Comparison of ENCODE assay signal across 26 cellular contexts in the genomic region with DNA sequence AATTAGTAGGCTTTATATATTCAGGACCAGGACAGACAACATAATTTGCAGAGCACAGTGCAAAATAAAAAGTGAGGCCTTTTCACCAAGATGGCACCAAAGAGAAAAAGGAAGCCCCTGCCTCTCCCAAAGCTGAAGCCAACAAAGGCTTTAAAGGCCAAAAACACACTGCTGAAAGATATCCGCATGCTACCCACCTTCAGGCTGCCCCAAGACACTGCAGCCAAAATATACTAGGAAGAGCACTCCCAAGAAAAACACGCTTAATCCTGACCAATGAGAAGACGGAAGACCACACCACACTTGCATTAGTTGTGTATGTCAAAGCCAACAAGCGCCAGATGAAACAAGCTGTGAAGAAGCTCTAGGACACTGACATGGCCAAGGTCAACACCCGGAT. TPM values are rescaled to one million over a fixed set of nuclear protein-coding genes. Genes with fewer than 3 reads are reported as not detected.
DNase-seq lines count a peak whose midpoint lies in the region; ATAC-seq and TF ChIP-seq lines count a peak whose summit lies in the region.
"Had no signal": no experiment of that assay in that cellular context is flagged by ENCODE, and none has a peak within 500 bp of the region (broad histone marks: within the 10 kb centered on the region; RNA-seq: fewer than 3 reads in every experiment).

No MANE protein-coding gene starts in this region.

- intact Hi-C loops in CD8-positive, alpha-beta T cell (cut with DNase I, micrococcal nuclease): no loop called here

- H3K27ac Mint-ChIP-seq in CD8-positive, alpha-beta T cell: peak overlapping the region; percentile 53
- H3K27ac Mint-ChIP-seq in WTC11: peak overlapping the region; percentile 35; the same call in 1 of the 2 replicates
- H3K27ac Mint-ChIP-seq: HFFc6 had no signal

- POLR2A ChIA-PET in CD8-positive, alpha-beta T cell (lab: Charles Lee): interaction anchor here (1.7 kb wide), 1 partner anchor 11 kb away, joined by 4 read pairs; no protein-coding TSS in a partner anchor
- POLR2A ChIA-PET in WTC11 (lab: Charles Lee): no interaction called here

- TF ChIP-seq CTCF in CD8-positive, alpha-beta T cell (IDR thresholded peaks at IDR 0.05): no peak
- TF ChIP-seq CTCF in WTC11 (IDR thresholded peaks at IDR 0.05): no peak

- peaks cover 38% of the 10 kb centered on the region for H3K36me3 Mint-ChIP-seq in CD8-positive, alpha-beta T cell
- peaks cover 19% of the 10 kb centered on the region for H3K36me3 Mint-ChIP-seq in WTC11

- H3K4me1 Mint-ChIP-seq in CD8-positive, alpha-beta T cell (ENCODE audit: low read depth): peaks cover 25% of the 10 kb centered on the region
- peaks cover 8% of the 10 kb centered on the region; the same call in 1 of the 2 replicates for H3K4me1 Mint-ChIP-seq in WTC11

- no peak overlapping the region for H3K4me3 ChIP-seq in CD8-positive, alpha-beta T cell (ENCODE audit: low read depth, low read length)
- H3K4me3 ChIP-seq: HAP-1, Peyer's patch had no signal

- DNase-seq in CD8-positive, alpha-beta T cell: no peak
- DNase-seq in ELF-1 (ENCODE audit: low read depth, low spot score) (peak; percentile 19), WTC11 (ENCODE audit: low spot score) (no peak), iPS DF 19.7 (ENCODE audit: low read depth, low spot score) (peak; percentile 15), UCSD-AML1 (lab: John Stamatoyannopoulos, UW; ENCODE audit: unreplicated experiment) (no peak), CD1c-positive myeloid dendritic cell (ENCODE audit: extremely low spot score) (no peak), NOMO-1 (lab: John Stamatoyannopoulos, UW; ENCODE audit: unreplicated experiment in 2 of 2) (no peak)
- DNase-seq: C1 segment of cervical spinal cord; CD8-positive, alpha-beta memory T cell; DMS 273 treated with DMSO at 0.1 percent for 48 hours; DMS79; EL; HFFc6; KG1; NCI-H1048; NCI-H1417; NCI-H1694; NCI-H2029 treated with DMSO at 0.1 percent for 48 hours; NCI-H2227 treated with DMSO at 0.1 percent for 48 hours; NCI-H526 treated with DMSO at 0.1 percent for 48 hours; OCI-M1; Peyer's patch; SHP77 treated with DMSO at 0.1 percent for 48 hours; SK-N-SH had no signal

- H3K27me3 ChIP-seq in CD8-positive, alpha-beta T cell (ENCODE audit: insufficient read depth, low read length): no peaks in the 10 kb centered on the region
- H3K27me3 ChIP-seq: Peyer's patch had no signal

- H3K9me3 Mint-ChIP-seq in CD8-positive, alpha-beta T cell: no peaks in the 10 kb centered on the region
- no peaks in the 10 kb centered on the region for H3K9me3 Mint-ChIP-seq in WTC11
- H3K9me3 Mint-ChIP-seq: CD8-positive, alpha-beta memory T cell; HFFc6 had no signal

- CTCF ChIA-PET in CD8-positive, alpha-beta T cell (lab: Charles Lee): interaction anchor here (0.9 kb wide), 1 partner anchor 119 kb away, joined by 3 read pairs; no protein-coding TSS in a partner anchor
- CTCF ChIA-PET in WTC11 (lab: Charles Lee): interaction anchor here (3.8 kb wide), 1 partner anchor 119 kb away, joined by 20 read pairs; no protein-coding TSS in a partner anchor

- H3K27ac ChIP-seq in CD8-positive, alpha-beta T cell (ENCODE audit: low read depth, low read length): no peak overlapping the region
- H3K27ac ChIP-seq: Peyer's patch had no signal

- no peaks in the 10 kb centered on the region for H3K4me1 ChIP-seq in CD8-positive, alpha-beta T cell (ENCODE audit: insufficient read depth, low read length)
- H3K4me1 ChIP-seq: Peyer's patch had no signal

- no peaks in the 10 kb centered on the region for H3K9me3 ChIP-seq in CD8-positive, alpha-beta T cell (ENCODE audit: low read length)
- H3K9me3 ChIP-seq: HAP-1, Peyer's patch, SK-N-SH had no signal

- H3K36me3 ChIP-seq in CD8-positive, alpha-beta T cell (ENCODE audit: insufficient read depth, low read length): peaks cover 4% of the 10 kb centered on the region
- H3K36me3 ChIP-seq: HAP-1 had no signal

- H3K4me3 Mint-ChIP-seq in CD8-positive, alpha-beta T cell: no peak overlapping the region
- no peak overlapping the region for H3K4me3 Mint-ChIP-seq in WTC11
- H3K4me3 Mint-ChIP-seq: CD8-positive, alpha-beta memory T cell; HFFc6 had no signal

- no peaks in the 10 kb centered on the region for H3K27me3 Mint-ChIP-seq in CD8-positive, alpha-beta T cell (ENCODE audit: low read depth)
- no peaks in the 10 kb centered on the region for H3K27me3 Mint-ChIP-seq in WTC11 (ENCODE audit: low read depth)
- H3K27me3 Mint-ChIP-seq: CD8-positive, alpha-beta memory T cell had no signal

- no peak for ATAC-seq in CD8-positive, alpha-beta T cell
- peak; percentile 79 for ATAC-seq in WTC11
- no peak for ATAC-seq in HG03159 (IDR thresholded peaks at IDR 0.05; ENCODE audit: unreplicated experiment)

TF ChIP-seq in WTC11, 78 proteins besides CTCF, POLR2A, EP300 and RAD21 (continues in another document):
- TF ChIP-seq ZNF219 (CRISPR knock-in tag; IDR thresholded peaks at IDR 0.05; ENCODE audit: borderline replicate concordance) (no peak), ZNF232 (CRISPR knock-in tag; IDR thresholded peaks at IDR 0.05) (no peak), MYBL2 (CRISPR knock-in tag; IDR thresholded peaks at IDR 0.05) (no peak), GABPB1 (CRISPR knock-in tag; IDR thresholded peaks at IDR 0.05) (no peak), TP53 (CRISPR knock-in tag; IDR thresholded peaks at IDR 0.05) (no peak)
- TF ChIP-seq, protein P1, sequence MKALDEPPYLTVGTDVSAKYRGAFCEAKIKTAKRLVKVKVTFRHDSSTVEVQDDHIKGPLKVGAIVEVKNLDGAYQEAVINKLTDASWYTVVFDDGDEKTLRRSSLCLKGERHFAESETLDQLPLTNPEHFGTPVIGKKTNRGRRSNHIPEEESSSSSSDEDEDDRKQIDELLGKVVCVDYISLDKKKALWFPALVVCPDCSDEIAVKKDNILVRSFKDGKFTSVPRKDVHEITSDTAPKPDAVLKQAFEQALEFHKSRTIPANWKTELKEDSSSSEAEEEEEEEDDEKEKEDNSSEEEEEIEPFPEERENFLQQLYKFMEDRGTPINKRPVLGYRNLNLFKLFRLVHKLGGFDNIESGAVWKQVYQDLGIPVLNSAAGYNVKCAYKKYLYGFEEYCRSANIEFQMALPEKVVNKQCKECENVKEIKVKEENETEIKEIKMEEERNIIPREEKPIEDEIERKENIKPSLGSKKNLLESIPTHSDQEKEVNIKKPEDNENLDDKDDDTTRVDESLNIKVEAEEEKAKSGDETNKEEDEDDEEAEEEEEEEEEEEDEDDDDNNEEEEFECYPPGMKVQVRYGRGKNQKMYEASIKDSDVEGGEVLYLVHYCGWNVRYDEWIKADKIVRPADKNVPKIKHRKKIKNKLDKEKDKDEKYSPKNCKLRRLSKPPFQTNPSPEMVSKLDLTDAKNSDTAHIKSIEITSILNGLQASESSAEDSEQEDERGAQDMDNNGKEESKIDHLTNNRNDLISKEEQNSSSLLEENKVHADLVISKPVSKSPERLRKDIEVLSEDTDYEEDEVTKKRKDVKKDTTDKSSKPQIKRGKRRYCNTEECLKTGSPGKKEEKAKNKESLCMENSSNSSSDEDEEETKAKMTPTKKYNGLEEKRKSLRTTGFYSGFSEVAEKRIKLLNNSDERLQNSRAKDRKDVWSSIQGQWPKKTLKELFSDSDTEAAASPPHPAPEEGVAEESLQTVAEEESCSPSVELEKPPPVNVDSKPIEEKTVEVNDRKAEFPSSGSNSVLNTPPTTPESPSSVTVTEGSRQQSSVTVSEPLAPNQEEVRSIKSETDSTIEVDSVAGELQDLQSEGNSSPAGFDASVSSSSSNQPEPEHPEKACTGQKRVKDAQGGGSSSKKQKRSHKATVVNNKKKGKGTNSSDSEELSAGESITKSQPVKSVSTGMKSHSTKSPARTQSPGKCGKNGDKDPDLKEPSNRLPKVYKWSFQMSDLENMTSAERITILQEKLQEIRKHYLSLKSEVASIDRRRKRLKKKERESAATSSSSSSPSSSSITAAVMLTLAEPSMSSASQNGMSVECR (CRISPR knock-in tag; IDR thresholded peaks at IDR 0.05; ENCODE audit: borderline replicate concordance): no peak
- TF ChIP-seq, protein P2, sequence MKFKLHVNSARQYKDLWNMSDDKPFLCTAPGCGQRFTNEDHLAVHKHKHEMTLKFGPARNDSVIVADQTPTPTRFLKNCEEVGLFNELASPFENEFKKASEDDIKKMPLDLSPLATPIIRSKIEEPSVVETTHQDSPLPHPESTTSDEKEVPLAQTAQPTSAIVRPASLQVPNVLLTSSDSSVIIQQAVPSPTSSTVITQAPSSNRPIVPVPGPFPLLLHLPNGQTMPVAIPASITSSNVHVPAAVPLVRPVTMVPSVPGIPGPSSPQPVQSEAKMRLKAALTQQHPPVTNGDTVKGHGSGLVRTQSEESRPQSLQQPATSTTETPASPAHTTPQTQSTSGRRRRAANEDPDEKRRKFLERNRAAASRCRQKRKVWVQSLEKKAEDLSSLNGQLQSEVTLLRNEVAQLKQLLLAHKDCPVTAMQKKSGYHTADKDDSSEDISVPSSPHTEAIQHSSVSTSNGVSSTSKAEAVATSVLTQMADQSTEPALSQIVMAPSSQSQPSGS (CRISPR knock-in tag; IDR thresholded peaks at IDR 0.05; ENCODE audit: borderline replicate concordance, low read depth): no peak
- TF ChIP-seq, protein P3, sequence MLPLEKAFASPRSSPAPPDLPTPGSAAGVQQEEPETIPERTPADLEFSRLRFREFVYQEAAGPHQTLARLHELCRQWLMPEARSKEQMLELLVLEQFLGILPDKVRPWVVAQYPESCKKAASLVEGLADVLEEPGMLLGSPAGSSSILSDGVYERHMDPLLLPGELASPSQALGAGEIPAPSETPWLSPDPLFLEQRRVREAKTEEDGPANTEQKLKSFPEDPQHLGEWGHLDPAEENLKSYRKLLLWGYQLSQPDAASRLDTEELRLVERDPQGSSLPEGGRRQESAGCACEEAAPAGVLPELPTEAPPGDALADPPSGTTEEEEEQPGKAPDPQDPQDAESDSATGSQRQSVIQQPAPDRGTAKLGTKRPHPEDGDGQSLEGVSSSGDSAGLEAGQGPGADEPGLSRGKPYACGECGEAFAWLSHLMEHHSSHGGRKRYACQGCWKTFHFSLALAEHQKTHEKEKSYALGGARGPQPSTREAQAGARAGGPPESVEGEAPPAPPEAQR (CRISPR knock-in tag; IDR thresholded peaks at IDR 0.05): no peak
- TF ChIP-seq, protein P4, sequence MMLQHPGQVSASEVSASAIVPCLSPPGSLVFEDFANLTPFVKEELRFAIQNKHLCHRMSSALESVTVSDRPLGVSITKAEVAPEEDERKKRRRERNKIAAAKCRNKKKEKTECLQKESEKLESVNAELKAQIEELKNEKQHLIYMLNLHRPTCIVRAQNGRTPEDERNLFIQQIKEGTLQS (CRISPR knock-in tag; conservative IDR thresholded peaks at IDR 0.05): no peak

RNA-seq across cellular contexts. Expression of a gene that starts 38.0 kb away (rescaled TPM):
- 10 to 100 TPM; 14.7 to 15.0 TPM for total RNA-seq in CD8-positive, alpha-beta T cell
- 36.0 to 40.0 TPM (median 38.5 TPM) in 3 replicates for total RNA-seq in WTC11 (2021)

Comparison
In these comparisons a context has a peak if more than half of its experiments do, and no peak if none do; other contexts are left out.
1. DNase-seq: peak in ELF-1 (single experiment) and iPS DF 19.7 (single experiment); none in CD8-positive, alpha-beta T cell (0 of 7), WTC11 (single experiment), UCSD-AML1 (single experiment), CD1c-positive myeloid dendritic cell (single experiment) and NOMO-1 (0 of 2).